ENCODE assay signal across 1 cellular context in the genomic region with DNA sequence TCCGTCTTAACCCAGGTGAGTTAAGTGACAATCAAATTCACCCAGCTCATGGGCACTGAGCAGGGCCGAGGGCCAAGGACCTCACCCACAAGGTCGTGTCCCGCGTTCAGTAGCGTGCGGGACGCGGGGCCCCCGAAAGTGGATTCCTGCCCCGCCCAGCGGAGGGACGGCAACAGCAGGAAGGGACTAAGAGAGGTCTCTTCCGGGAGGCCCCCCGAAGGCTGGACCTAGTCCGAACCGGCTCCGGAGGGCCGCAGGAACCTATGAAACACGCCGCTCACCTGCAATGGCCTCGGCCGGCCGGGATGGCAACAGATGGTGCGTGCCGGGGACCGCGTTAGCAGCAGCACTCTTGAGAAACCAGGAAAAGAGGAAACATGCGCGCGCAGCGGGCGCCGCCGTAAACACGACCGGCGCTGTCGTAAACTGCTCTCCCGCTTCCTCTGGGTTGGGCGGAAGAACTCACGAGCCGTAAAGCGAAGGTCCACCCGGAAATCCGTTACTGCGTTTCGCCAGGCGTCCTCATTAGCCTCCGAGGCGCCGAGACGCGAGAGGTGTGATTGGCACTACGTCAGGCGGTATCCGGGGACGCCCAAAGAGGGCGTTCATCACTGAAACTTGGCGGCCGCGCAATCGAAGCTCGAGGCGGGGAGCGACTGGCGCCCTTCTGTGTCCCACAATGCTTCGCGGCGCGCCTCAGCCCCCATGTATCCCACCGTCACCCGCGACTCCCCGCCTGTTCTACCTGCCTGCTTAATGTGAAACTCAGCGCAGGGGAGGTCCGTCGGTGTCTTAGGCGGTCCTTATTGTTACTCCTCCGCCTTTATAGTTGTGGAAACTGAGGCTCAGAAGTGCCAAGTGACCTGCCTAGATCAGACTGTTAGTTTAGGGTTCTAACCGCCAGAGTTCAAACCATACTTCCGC.
TF ChIP-seq lines count a peak whose summit lies in the region.

A gene with protein sequence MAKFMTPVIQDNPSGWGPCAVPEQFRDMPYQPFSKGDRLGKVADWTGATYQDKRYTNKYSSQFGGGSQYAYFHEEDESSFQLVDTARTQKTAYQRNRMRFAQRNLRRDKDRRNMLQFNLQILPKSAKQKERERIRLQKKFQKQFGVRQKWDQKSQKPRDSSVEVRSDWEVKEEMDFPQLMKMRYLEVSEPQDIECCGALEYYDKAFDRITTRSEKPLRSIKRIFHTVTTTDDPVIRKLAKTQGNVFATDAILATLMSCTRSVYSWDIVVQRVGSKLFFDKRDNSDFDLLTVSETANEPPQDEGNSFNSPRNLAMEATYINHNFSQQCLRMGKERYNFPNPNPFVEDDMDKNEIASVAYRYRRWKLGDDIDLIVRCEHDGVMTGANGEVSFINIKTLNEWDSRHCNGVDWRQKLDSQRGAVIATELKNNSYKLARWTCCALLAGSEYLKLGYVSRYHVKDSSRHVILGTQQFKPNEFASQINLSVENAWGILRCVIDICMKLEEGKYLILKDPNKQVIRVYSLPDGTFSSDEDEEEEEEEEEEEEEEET (minus strand): TSS at position 372 of the 924 bp plus-strand sequence. CDS start 3,045 bp downstream, outside the sequence.

TF ChIP-seq in HepG2, 621 proteins besides CTCF, POLR2A, EP300 and RAD21 (continued from another document and continues in another):
- peak; percentile 72 for TF ChIP-seq BRD4 (CRISPR knock-in tag; IDR thresholded peaks at IDR 0.05)
- peak; percentile 31; the same call in 1 of the 2 replicates for TF ChIP-seq CBFB (CRISPR knock-in tag; IDR thresholded peaks at IDR 0.05)
- peak; percentile 91 for TF ChIP-seq HOXA5 (CRISPR knock-in tag; IDR thresholded peaks at IDR 0.05)
- 0 out of 2 replicates have a peak, but pooled peaks have one; percentile 25 for TF ChIP-seq CEBPB (IDR thresholded peaks at IDR 0.05; ENCODE audit: borderline replicate concordance, low read depth, low read length)
- TF ChIP-seq NRL (CRISPR knock-in tag; IDR thresholded peaks at IDR 0.05; ENCODE audit: borderline replicate concordance), result peak; percentile 42; the same call in 1 of the 2 replicates
- TF ChIP-seq, protein P1, sequence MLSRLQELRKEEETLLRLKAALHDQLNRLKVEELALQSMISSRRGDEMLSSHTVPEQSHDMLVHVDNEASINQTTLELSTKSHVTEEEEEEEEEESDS (CRISPR knock-in tag; IDR thresholded peaks at IDR 0.05; ENCODE audit: borderline replicate concordance), result no peak
- peak; percentile 86 for TF ChIP-seq NFYC (CRISPR knock-in tag; IDR thresholded peaks at IDR 0.05)
- no peak; the same call in 1 of the 2 replicates for TF ChIP-seq KAT7 (CRISPR knock-in tag; IDR thresholded peaks at IDR 0.05; ENCODE audit: borderline replicate concordance)
- no peak for TF ChIP-seq ZNF101 (CRISPR knock-in tag; IDR thresholded peaks at IDR 0.05; ENCODE audit: borderline replicate concordance, low read depth)
- TF ChIP-seq ZNF562 (CRISPR knock-in tag; IDR thresholded peaks at IDR 0.05; ENCODE audit: borderline replicate concordance), result no peak
- TF ChIP-seq MIXL1 (CRISPR knock-in tag; IDR thresholded peaks at IDR 0.05), result peak; percentile 94
- TF ChIP-seq SP2 (CRISPR knock-in tag; IDR thresholded peaks at IDR 0.05), result peak; percentile 71
- TF ChIP-seq, protein P2, sequence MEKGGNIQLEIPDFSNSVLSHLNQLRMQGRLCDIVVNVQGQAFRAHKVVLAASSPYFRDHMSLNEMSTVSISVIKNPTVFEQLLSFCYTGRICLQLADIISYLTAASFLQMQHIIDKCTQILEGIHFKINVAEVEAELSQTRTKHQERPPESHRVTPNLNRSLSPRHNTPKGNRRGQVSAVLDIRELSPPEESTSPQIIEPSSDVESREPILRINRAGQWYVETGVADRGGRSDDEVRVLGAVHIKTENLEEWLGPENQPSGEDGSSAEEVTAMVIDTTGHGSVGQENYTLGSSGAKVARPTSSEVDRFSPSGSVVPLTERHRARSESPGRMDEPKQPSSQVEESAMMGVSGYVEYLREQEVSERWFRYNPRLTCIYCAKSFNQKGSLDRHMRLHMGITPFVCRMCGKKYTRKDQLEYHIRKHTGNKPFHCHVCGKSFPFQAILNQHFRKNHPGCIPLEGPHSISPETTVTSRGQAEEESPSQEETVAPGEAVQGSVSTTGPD (CRISPR knock-in tag; IDR thresholded peaks at IDR 0.05), result no peak
- peak; percentile 48; the same call in 1 of the 2 replicates for TF ChIP-seq ESRRA (CRISPR knock-in tag; IDR thresholded peaks at IDR 0.05; ENCODE audit: low read depth)
- TF ChIP-seq XBP1 (CRISPR knock-in tag; IDR thresholded peaks at IDR 0.05), result 0 out of 2 replicates have a peak, but pooled peaks have one; percentile 52
- TF ChIP-seq, protein P3, sequence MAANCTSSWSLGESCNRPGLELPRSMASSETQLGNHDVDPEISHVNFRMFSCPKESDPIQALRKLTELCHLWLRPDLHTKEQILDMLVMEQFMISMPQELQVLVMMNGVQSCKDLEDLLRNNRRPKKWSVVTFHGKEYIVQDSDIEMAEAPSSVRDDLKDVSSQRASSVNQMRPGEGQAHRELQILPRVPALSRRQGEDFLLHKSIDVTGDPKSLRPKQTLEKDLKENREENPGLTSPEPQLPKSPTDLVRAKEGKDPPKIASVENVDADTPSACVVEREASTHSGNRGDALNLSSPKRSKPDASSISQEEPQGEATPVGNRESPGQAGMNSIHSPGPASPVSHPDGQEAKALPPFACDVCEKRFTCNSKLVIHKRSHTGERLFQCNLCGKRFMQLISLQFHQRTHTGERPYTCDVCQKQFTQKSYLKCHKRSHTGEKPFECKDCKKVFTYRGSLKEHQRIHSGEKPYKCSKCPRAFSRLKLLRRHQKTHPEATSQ (CRISPR knock-in tag; IDR thresholded peaks at IDR 0.05; ENCODE audit: borderline replicate concordance), result no peak
- no peak for TF ChIP-seq FOXM1 (CRISPR knock-in tag; IDR thresholded peaks at IDR 0.05)
- 0 out of 2 replicates have a peak, but pooled peaks have one; percentile 41 for TF ChIP-seq MZF1 (CRISPR knock-in tag; IDR thresholded peaks at IDR 0.05; ENCODE audit: borderline replicate concordance)
- TF ChIP-seq ZNF713 (CRISPR knock-in tag; IDR thresholded peaks at IDR 0.05), result peak; percentile 73; the same call in 1 of the 2 replicates
- peak; percentile 78; the same call in 1 of the 2 replicates for TF ChIP-seq NFKB2 (CRISPR knock-in tag; IDR thresholded peaks at IDR 0.05; ENCODE audit: borderline replicate concordance)
- 0 out of 2 replicates have a peak, but pooled peaks have one; percentile 44 for TF ChIP-seq ZBTB21 (CRISPR knock-in tag; IDR thresholded peaks at IDR 0.05)
- no peak for TF ChIP-seq ZNF83 (CRISPR knock-in tag; IDR thresholded peaks at IDR 0.05; ENCODE audit: borderline replicate concordance)
- TF ChIP-seq, protein P4, sequence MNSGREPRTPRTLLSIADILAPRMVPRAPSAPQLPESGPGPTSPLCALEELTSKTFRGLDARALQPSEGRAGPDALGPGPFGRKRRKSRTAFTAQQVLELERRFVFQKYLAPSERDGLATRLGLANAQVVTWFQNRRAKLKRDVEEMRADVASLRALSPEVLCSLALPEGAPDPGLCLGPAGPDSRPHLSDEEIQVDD (CRISPR knock-in tag; IDR thresholded peaks at IDR 0.05; ENCODE audit: borderline replicate concordance), result 0 out of 2 replicates have a peak, but pooled peaks have one; percentile 16
- 0 out of 2 replicates have a peak, but pooled peaks have one; percentile 73 for TF ChIP-seq EED (CRISPR knock-in tag; IDR thresholded peaks at IDR 0.05)
- peak; percentile 69; the same call in 1 of the 2 replicates for TF ChIP-seq ZNF264 (CRISPR knock-in tag; IDR thresholded peaks at IDR 0.05)
- TF ChIP-seq, protein P5, sequence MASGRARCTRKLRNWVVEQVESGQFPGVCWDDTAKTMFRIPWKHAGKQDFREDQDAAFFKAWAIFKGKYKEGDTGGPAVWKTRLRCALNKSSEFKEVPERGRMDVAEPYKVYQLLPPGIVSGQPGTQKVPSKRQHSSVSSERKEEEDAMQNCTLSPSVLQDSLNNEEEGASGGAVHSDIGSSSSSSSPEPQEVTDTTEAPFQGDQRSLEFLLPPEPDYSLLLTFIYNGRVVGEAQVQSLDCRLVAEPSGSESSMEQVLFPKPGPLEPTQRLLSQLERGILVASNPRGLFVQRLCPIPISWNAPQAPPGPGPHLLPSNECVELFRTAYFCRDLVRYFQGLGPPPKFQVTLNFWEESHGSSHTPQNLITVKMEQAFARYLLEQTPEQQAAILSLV (CRISPR knock-in tag; IDR thresholded peaks at IDR 0.05; ENCODE audit: borderline replicate concordance), result peak; percentile 78; the same call in 1 of the 2 replicates
- TF ChIP-seq JARID2 (CRISPR knock-in tag; IDR thresholded peaks at IDR 0.05; ENCODE audit: insufficient replicate concordance), result no peak
- no peak; the same call in 1 of the 2 replicates for TF ChIP-seq EHMT2 (IDR thresholded peaks at IDR 0.05; ENCODE audit: borderline replicate concordance, low read depth, low read length)
- TF ChIP-seq NFATC3 (CRISPR knock-in tag; IDR thresholded peaks at IDR 0.05), result no peak; the same call in 1 of the 2 replicates
- TF ChIP-seq, protein P6, sequence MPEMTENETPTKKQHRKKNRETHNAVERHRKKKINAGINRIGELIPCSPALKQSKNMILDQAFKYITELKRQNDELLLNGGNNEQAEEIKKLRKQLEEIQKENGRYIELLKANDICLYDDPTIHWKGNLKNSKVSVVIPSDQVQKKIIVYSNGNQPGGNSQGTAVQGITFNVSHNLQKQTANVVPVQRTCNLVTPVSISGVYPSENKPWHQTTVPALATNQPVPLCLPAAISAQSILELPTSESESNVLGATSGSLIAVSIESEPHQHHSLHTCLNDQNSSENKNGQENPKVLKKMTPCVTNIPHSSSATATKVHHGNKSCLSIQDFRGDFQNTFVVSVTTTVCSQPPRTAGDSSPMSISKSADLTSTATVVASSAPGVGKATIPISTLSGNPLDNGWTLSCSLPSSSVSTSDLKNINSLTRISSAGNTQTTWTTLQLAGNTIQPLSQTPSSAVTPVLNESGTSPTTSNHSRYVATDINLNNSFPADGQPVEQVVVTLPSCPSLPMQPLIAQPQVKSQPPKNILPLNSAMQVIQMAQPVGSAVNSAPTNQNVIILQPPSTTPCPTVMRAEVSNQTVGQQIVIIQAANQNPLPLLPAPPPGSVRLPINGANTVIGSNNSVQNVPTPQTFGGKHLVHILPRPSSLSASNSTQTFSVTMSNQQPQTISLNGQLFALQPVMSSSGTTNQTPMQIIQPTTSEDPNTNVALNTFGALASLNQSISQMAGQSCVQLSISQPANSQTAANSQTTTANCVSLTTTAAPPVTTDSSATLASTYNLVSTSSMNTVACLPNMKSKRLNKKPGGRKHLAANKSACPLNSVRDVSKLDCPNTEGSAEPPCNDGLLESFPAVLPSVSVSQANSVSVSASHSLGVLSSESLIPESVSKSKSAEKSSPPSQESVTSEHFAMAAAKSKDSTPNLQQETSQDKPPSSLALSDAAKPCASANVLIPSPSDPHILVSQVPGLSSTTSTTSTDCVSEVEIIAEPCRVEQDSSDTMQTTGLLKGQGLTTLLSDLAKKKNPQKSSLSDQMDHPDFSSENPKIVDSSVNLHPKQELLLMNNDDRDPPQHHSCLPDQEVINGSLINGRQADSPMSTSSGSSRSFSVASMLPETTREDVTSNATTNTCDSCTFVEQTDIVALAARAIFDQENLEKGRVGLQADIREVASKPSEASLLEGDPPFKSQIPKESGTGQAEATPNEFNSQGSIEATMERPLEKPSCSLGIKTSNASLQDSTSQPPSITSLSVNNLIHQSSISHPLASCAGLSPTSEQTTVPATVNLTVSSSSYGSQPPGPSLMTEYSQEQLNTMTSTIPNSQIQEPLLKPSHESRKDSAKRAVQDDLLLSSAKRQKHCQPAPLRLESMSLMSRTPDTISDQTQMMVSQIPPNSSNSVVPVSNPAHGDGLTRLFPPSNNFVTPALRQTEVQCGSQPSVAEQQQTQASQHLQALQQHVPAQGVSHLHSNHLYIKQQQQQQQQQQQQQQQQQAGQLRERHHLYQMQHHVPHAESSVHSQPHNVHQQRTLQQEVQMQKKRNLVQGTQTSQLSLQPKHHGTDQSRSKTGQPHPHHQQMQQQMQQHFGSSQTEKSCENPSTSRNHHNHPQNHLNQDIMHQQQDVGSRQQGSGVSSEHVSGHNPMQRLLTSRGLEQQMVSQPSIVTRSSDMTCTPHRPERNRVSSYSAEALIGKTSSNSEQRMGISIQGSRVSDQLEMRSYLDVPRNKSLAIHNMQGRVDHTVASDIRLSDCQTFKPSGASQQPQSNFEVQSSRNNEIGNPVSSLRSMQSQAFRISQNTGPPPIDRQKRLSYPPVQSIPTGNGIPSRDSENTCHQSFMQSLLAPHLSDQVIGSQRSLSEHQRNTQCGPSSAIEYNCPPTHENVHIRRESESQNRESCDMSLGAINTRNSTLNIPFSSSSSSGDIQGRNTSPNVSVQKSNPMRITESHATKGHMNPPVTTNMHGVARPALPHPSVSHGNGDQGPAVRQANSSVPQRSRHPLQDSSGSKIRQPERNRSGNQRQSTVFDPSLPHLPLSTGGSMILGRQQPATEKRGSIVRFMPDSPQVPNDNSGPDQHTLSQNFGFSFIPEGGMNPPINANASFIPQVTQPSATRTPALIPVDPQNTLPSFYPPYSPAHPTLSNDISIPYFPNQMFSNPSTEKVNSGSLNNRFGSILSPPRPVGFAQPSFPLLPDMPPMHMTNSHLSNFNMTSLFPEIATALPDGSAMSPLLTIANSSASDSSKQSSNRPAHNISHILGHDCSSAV (CRISPR knock-in tag; IDR thresholded peaks at IDR 0.05; ENCODE audit: borderline replicate concordance), result no peak
- no peak for TF ChIP-seq ZNF678 (CRISPR knock-in tag; IDR thresholded peaks at IDR 0.05)
- no peak for TF ChIP-seq HMG20A (CRISPR knock-in tag; IDR thresholded peaks at IDR 0.05; ENCODE audit: borderline replicate concordance)
- peak; percentile 51; the same call in 1 of the 2 replicates for TF ChIP-seq SOX5 (CRISPR knock-in tag; IDR thresholded peaks at IDR 0.05; ENCODE audit: borderline replicate concordance)
- TF ChIP-seq EEA1 (CRISPR knock-in tag; IDR thresholded peaks at IDR 0.05; ENCODE audit: borderline replicate concordance), result no peak; the same call in 1 of the 2 replicates
- TF ChIP-seq, protein P7, sequence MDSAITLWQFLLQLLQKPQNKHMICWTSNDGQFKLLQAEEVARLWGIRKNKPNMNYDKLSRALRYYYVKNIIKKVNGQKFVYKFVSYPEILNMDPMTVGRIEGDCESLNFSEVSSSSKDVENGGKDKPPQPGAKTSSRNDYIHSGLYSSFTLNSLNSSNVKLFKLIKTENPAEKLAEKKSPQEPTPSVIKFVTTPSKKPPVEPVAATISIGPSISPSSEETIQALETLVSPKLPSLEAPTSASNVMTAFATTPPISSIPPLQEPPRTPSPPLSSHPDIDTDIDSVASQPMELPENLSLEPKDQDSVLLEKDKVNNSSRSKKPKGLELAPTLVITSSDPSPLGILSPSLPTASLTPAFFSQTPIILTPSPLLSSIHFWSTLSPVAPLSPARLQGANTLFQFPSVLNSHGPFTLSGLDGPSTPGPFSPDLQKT (CRISPR knock-in tag; IDR thresholded peaks at IDR 0.05; ENCODE audit: borderline replicate concordance), result 0 out of 2 replicates have a peak, but pooled peaks have one; percentile 83
- no peak; the same call in 1 of the 2 replicates for TF ChIP-seq NKX3-1 (CRISPR knock-in tag; IDR thresholded peaks at IDR 0.05)
- TF ChIP-seq ZSCAN31 (CRISPR knock-in tag; IDR thresholded peaks at IDR 0.05; ENCODE audit: low read depth), result peak; percentile 71; the same call in 1 of the 2 replicates
- peak; percentile 29; the same call in 1 of the 2 replicates for TF ChIP-seq SMAD9 (CRISPR knock-in tag; IDR thresholded peaks at IDR 0.05)
- no peak for TF ChIP-seq ZNF761 (CRISPR knock-in tag; conservative IDR thresholded peaks at IDR 0.05)
- peak; percentile 4; the same call in 1 of the 2 replicates for TF ChIP-seq BHLHE40 (IDR thresholded peaks at IDR 0.05; ENCODE audit: low read length)
- TF ChIP-seq POLR2AphosphoS2 (IDR thresholded peaks at IDR 0.05; ENCODE audit: low read depth, low read length), result 0 out of 2 replicates have a peak, but pooled peaks have one; percentile 57
- TF ChIP-seq ZNF383 (CRISPR knock-in tag; IDR thresholded peaks at IDR 0.05; ENCODE audit: borderline replicate concordance), result no peak; the same call in 1 of the 2 replicates
- no peak for TF ChIP-seq MIER2 (CRISPR knock-in tag; IDR thresholded peaks at IDR 0.05)
- TF ChIP-seq FOSL2 (CRISPR knock-in tag; IDR thresholded peaks at IDR 0.05), result peak; percentile 47
- no peak for TF ChIP-seq SNRNP70 (IDR thresholded peaks at IDR 0.05; ENCODE audit: low read depth, low read length)
